18 cellular contexts compared by ENCODE assay signal in genomic region chr6:20705741-20706140, GRCh38.
A peak's percentile ranks its signal among the peaks of the same experiment; 100 is the strongest.
DNase-seq lines count a peak whose midpoint lies in the region; ATAC-seq, FAIRE-seq and TF ChIP-seq lines count a peak whose summit lies in the region.
"Had no signal": no experiment of that assay in that cellular context is flagged by ENCODE, and none has a peak within 500 bp of the region (broad histone marks: within the 10 kb centered on the region; RNA-seq: fewer than 3 reads in every experiment).

No MANE protein-coding gene starts in this region.

- H3K4me2 ChIP-seq in GM23338 (no peak overlapping the region), neural progenitor cell (no peak overlapping the region)

- peak; percentile 22 to 33 for ATAC-seq in activated CD4-positive, CD25-positive, alpha-beta regulatory T cell treated with anti-CD3 and anti-CD28 coated beads, Interleukin-2, amount 50 U/mL, for 24 hours
- ATAC-seq in GM23338, result no peak

- H3K27ac Mint-ChIP-seq in GM23338, result peak overlapping the region; percentile 56
- H3K27ac Mint-ChIP-seq in neural progenitor cell, result no peak overlapping the region

- H3K36me3 ChIP-seq in GM23338 (ENCODE audit: insufficient read depth) (no peaks in the 10 kb centered on the region), bronchial epithelial cell (ENCODE audit: control insufficient read depth, insufficient read depth, low read length) (no peaks in the 10 kb centered on the region), neural progenitor cell (no peaks in the 10 kb centered on the region)
- H3K36me3 ChIP-seq: spleen had no signal

- peak; percentile 13 for FAIRE-seq in bronchial epithelial cell (lab: Jason Lieb, UNC)
- FAIRE-seq: endometrium, urothelium cell line had no signal

- H3K27me3 ChIP-seq in GM23338 (ENCODE audit: insufficient read depth), result no peaks in the 10 kb centered on the region
- H3K27me3 ChIP-seq in bronchial epithelial cell (ENCODE audit: control insufficient read depth, insufficient read depth, low read length), result no peaks in the 10 kb centered on the region
- no peaks in the 10 kb centered on the region for H3K27me3 ChIP-seq in neural progenitor cell
- H3K27me3 ChIP-seq: spleen had no signal

- H3F3A ChIP-seq in GM23338 (replicated peaks; ENCODE audit: low read depth), result no peaks in the 10 kb centered on the region
- no peaks in the 10 kb centered on the region for H3F3A ChIP-seq in neural progenitor cell (ENCODE audit: low read depth)

- H3K27me3 Mint-ChIP-seq in GM23338 (ENCODE audit: insufficient read depth, low read depth, poor library complexity) (peaks cover 3% of the 10 kb centered on the region), neural progenitor cell (ENCODE audit: insufficient read depth, low read depth) (no peaks in the 10 kb centered on the region)
- H3K27me3 Mint-ChIP-seq: CD8-positive, alpha-beta memory T cell had no signal

- peaks cover 5% of the 10 kb centered on the region; the same call in 1 of the 2 replicates for H3K4me1 ChIP-seq in GM23338 (ENCODE audit: insufficient read depth)
- peaks cover 63% of the 10 kb centered on the region for H3K4me1 ChIP-seq in neural progenitor cell
- H3K4me1 ChIP-seq: spleen had no signal

- H3K79me2 ChIP-seq in GM23338 (replicated peaks; ENCODE audit: insufficient read depth), result peaks cover 15% of the 10 kb centered on the region
- peaks cover 29% of the 10 kb centered on the region for H3K79me2 ChIP-seq in neural progenitor cell (ENCODE audit: low read depth)

- no peak for TF ChIP-seq CTCF in GM23338 (conservative IDR thresholded peaks at IDR 0.05; ENCODE audit: low read depth in 2 of 2)
- no peak for TF ChIP-seq CTCF in bronchial epithelial cell (IDR thresholded peaks at IDR 0.05; ENCODE audit: insufficient read depth, low read length, severe bottlenecking)
- no peak for TF ChIP-seq CTCF in neural progenitor cell (IDR thresholded peaks at IDR 0.05)

- H4K20me1 ChIP-seq in GM23338 (replicated peaks; ENCODE audit: insufficient read depth), result no peaks in the 10 kb centered on the region
- H4K20me1 ChIP-seq in neural progenitor cell (ENCODE audit: low read depth), result no peaks in the 10 kb centered on the region

- H3K9ac ChIP-seq in neural progenitor cell, result no peak overlapping the region

- no peak overlapping the region for H3K4me3 ChIP-seq in GM23338
- no peak overlapping the region for H3K4me3 ChIP-seq in bronchial epithelial cell (ENCODE audit: low read depth, low read length)
- no peak overlapping the region for H3K4me3 ChIP-seq in neural progenitor cell
- H3K4me3 ChIP-seq: psoas muscle, spleen had no signal

- no peaks in the 10 kb centered on the region for H3K9me2 ChIP-seq in GM23338 (ENCODE audit: insufficient read depth)

- no peak overlapping the region for H3K4me3 Mint-ChIP-seq in GM23338
- no peak overlapping the region for H3K4me3 Mint-ChIP-seq in neural progenitor cell
- H3K4me3 Mint-ChIP-seq: CD8-positive, alpha-beta memory T cell had no signal

- peaks cover 37% of the 10 kb centered on the region for H3K4me1 Mint-ChIP-seq in GM23338
- H3K4me1 Mint-ChIP-seq in neural progenitor cell, result peaks cover 13% of the 10 kb centered on the region

- H3K36me3 Mint-ChIP-seq in GM23338 (ENCODE audit: low read depth) (no peaks in the 10 kb centered on the region), neural progenitor cell (no peaks in the 10 kb centered on the region)

- H3K9me3 ChIP-seq in neural progenitor cell (ENCODE audit: low read depth), result no peaks in the 10 kb centered on the region
- H3K9me3 ChIP-seq: psoas muscle, spleen had no signal

- H2AFZ ChIP-seq in GM23338, result no peak overlapping the region
- no peak overlapping the region for H2AFZ ChIP-seq in neural progenitor cell (replicated peaks)

- no peak for DNase-seq in activated CD4-positive, CD25-positive, alpha-beta regulatory T cell treated with anti-CD3 and anti-CD28 coated beads, Interleukin-2, amount 50 U/mL, for 72 hours
- DNase-seq in GM23338 (ENCODE audit: low spot score) (no peak), NCI-H345 treated with DMSO at 0.1 percent for 48 hours (lab: John Stamatoyannopoulos, UW; ENCODE audit: unreplicated experiment) (peak; percentile 44), bronchial epithelial cell (ENCODE audit: low read depth) (no peak), AG08395 (ENCODE audit: low spot score) (no peak), NK-92 (lab: John Stamatoyannopoulos, UW; ENCODE audit: unreplicated experiment) (no peak), neural progenitor cell (ENCODE audit: low spot score) (no peak)
- DNase-seq: activated CD4-positive, alpha-beta T cell treated with anti-CD3 and anti-CD28 coated beads, Interleukin-2, amount 50 U/mL, for 1 hour; amniotic stem cell; CD8-positive, alpha-beta memory T cell; cerebellar nuclear complex; GF-D8; psoas muscle; spleen; stimulated activated naive CD4-positive, alpha-beta T cell treated with Interleukin-2 at 50 U/mL for 16 hours had no signal

- H3K27ac ChIP-seq in GM23338 (ENCODE audit: low read depth) (no peak overlapping the region), neural progenitor cell (no peak overlapping the region)
- H3K27ac ChIP-seq: psoas muscle, spleen had no signal

- H3K9me3 Mint-ChIP-seq in GM23338 (no peaks in the 10 kb centered on the region), neural progenitor cell (no peaks in the 10 kb centered on the region)
- H3K9me3 Mint-ChIP-seq: CD8-positive, alpha-beta memory T cell had no signal

TF ChIP-seq in GM23338, 12 proteins besides CTCF, POLR2A, EP300 and RAD21:
- TF ChIP-seq EZH2 (IDR thresholded peaks at IDR 0.05; ENCODE audit: low read depth, unreplicated experiment) (no peak), NANOG (IDR thresholded peaks at IDR 0.05; ENCODE audit: borderline replicate concordance) (no peak), ZNF331 (CRISPR knock-in tag; IDR thresholded peaks at IDR 0.05; ENCODE audit: low read depth) (no peak), STAT1 (IDR thresholded peaks at IDR 0.05; ENCODE audit: unreplicated experiment) (no peak), ZNF114 (CRISPR knock-in tag; IDR thresholded peaks at IDR 0.05) (no peak), ETS1 (IDR thresholded peaks at IDR 0.05) (no peak), CREB1 (CRISPR knock-in tag; IDR thresholded peaks at IDR 0.05; ENCODE audit: low read depth) (no peak), EZH2phosphoT487 (IDR thresholded peaks at IDR 0.05; ENCODE audit: unreplicated experiment) (no peak)
- TF ChIP-seq, protein P1, sequence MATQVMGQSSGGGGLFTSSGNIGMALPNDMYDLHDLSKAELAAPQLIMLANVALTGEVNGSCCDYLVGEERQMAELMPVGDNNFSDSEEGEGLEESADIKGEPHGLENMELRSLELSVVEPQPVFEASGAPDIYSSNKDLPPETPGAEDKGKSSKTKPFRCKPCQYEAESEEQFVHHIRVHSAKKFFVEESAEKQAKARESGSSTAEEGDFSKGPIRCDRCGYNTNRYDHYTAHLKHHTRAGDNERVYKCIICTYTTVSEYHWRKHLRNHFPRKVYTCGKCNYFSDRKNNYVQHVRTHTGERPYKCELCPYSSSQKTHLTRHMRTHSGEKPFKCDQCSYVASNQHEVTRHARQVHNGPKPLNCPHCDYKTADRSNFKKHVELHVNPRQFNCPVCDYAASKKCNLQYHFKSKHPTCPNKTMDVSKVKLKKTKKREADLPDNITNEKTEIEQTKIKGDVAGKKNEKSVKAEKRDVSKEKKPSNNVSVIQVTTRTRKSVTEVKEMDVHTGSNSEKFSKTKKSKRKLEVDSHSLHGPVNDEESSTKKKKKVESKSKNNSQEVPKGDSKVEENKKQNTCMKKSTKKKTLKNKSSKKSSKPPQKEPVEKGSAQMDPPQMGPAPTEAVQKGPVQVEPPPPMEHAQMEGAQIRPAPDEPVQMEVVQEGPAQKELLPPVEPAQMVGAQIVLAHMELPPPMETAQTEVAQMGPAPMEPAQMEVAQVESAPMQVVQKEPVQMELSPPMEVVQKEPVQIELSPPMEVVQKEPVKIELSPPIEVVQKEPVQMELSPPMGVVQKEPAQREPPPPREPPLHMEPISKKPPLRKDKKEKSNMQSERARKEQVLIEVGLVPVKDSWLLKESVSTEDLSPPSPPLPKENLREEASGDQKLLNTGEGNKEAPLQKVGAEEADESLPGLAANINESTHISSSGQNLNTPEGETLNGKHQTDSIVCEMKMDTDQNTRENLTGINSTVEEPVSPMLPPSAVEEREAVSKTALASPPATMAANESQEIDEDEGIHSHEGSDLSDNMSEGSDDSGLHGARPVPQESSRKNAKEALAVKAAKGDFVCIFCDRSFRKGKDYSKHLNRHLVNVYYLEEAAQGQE (IDR thresholded peaks at IDR 0.05; ENCODE audit: unreplicated experiment), result no peak
